In the genomic region with DNA sequence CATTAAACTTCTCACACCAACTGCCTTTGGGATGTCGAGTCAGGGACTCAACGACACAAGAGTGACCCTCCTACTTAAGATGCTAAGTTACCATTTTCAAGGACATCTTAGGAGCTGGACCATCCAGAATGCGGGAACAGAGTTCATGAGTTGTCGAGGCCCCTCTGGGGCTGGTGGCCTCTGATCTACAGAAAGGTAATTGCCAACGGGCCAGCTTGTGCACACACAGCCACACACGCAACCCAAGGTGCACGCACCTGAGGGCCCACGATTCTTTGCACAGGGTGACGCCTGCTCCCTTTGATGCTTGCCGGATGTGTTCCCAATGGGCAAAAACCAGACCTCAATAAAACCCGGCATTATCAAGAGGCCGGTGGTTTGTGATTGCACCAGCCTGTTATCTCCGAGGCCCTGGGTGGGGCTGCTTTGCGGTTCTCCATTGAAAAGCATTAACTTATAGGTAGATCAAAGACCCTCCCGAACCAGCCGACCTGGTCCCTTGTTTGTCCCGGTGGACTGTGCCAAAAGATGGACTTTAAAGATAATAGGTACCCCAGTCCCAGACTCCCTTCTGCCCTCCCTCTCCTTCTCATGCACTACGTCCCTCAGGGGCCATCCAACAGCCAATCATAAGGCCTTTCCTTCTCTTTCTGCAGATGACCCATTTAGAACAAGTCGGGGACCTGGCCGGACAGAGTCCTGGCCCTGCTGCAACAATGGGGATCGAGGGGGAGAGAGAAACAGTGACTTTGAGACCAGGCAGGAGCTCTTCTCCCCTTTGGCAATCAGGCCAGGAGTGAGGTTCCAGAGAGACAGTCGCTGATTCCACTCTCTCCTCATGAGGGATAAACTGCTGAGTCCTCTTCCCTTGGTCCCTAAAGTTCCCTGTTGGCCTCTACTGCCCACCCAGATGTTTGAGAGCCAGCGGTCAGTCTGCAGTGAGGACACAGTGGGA, we compare ENCODE assay signal across 1 cellular context.
A peak's percentile ranks its signal among the peaks of the same experiment; 100 is the strongest.
TF ChIP-seq lines count a peak whose summit lies in the region.

No MANE protein-coding gene starts in this region.

TF ChIP-seq in HCT116, 20 proteins besides CTCF, POLR2A, EP300 and RAD21 (continued from another document):
- no peak for TF ChIP-seq YY1 (IDR thresholded peaks at IDR 0.05; ENCODE audit: extremely low read depth, insufficient replicate concordance, low read depth, low read length)
- TF ChIP-seq, protein P1, sequence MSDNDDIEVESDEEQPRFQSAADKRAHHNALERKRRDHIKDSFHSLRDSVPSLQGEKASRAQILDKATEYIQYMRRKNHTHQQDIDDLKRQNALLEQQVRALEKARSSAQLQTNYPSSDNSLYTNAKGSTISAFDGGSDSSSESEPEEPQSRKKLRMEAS (IDR thresholded peaks at IDR 0.05) = peak; percentile 42; the same call in 1 of the 2 replicates
- TF ChIP-seq, protein P2, sequence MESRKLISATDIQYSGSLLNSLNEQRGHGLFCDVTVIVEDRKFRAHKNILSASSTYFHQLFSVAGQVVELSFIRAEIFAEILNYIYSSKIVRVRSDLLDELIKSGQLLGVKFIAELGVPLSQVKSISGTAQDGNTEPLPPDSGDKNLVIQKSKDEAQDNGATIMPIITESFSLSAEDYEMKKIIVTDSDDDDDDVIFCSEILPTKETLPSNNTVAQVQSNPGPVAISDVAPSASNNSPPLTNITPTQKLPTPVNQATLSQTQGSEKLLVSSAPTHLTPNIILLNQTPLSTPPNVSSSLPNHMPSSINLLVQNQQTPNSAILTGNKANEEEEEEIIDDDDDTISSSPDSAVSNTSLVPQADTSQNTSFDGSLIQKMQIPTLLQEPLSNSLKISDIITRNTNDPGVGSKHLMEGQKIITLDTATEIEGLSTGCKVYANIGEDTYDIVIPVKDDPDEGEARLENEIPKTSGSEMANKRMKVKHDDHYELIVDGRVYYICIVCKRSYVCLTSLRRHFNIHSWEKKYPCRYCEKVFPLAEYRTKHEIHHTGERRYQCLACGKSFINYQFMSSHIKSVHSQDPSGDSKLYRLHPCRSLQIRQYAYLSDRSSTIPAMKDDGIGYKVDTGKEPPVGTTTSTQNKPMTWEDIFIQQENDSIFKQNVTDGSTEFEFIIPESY (IDR thresholded peaks at IDR 0.05; ENCODE audit: extremely low read depth, insufficient replicate concordance, low read length) = no peak
- TF ChIP-seq, protein P3, sequence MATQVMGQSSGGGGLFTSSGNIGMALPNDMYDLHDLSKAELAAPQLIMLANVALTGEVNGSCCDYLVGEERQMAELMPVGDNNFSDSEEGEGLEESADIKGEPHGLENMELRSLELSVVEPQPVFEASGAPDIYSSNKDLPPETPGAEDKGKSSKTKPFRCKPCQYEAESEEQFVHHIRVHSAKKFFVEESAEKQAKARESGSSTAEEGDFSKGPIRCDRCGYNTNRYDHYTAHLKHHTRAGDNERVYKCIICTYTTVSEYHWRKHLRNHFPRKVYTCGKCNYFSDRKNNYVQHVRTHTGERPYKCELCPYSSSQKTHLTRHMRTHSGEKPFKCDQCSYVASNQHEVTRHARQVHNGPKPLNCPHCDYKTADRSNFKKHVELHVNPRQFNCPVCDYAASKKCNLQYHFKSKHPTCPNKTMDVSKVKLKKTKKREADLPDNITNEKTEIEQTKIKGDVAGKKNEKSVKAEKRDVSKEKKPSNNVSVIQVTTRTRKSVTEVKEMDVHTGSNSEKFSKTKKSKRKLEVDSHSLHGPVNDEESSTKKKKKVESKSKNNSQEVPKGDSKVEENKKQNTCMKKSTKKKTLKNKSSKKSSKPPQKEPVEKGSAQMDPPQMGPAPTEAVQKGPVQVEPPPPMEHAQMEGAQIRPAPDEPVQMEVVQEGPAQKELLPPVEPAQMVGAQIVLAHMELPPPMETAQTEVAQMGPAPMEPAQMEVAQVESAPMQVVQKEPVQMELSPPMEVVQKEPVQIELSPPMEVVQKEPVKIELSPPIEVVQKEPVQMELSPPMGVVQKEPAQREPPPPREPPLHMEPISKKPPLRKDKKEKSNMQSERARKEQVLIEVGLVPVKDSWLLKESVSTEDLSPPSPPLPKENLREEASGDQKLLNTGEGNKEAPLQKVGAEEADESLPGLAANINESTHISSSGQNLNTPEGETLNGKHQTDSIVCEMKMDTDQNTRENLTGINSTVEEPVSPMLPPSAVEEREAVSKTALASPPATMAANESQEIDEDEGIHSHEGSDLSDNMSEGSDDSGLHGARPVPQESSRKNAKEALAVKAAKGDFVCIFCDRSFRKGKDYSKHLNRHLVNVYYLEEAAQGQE (IDR thresholded peaks at IDR 0.05; ENCODE audit: low read depth) = no peak
- TF ChIP-seq CEBPB (IDR thresholded peaks at IDR 0.05; ENCODE audit: low read depth) = peak; percentile 65
- no peak for TF ChIP-seq SRF (IDR thresholded peaks at IDR 0.05; ENCODE audit: low read depth)
- peak; percentile 24 for TF ChIP-seq POLR2AphosphoS5 (IDR thresholded peaks at IDR 0.05; ENCODE audit: low read depth, low read length)
- TF ChIP-seq EZH2 (IDR thresholded peaks at IDR 0.05) = no peak
- no peak for TF ChIP-seq EGR1 (IDR thresholded peaks at IDR 0.05; ENCODE audit: low read depth)
- no peak for TF ChIP-seq ZFX (IDR thresholded peaks at IDR 0.05)
- TF ChIP-seq ELF1 (IDR thresholded peaks at IDR 0.05; ENCODE audit: borderline replicate concordance, low read depth) = no peak
- peak; percentile 74 for TF ChIP-seq SP1 (IDR thresholded peaks at IDR 0.05; ENCODE audit: low read depth)
- TF ChIP-seq EZH2phosphoT487 (IDR thresholded peaks at IDR 0.05; ENCODE audit: borderline replicate concordance) = no peak
- TF ChIP-seq ZNF274 (IDR thresholded peaks at IDR 0.05; ENCODE audit: low read depth, low read length) = no peak
- no peak for TF ChIP-seq FOSL1 (IDR thresholded peaks at IDR 0.05; ENCODE audit: low read depth)
- no peak for TF ChIP-seq CBX3 (IDR thresholded peaks at IDR 0.05; ENCODE audit: low read depth)
- peak; percentile 48; the same call in 1 of the 2 replicates for TF ChIP-seq JUND (IDR thresholded peaks at IDR 0.05)
- TF ChIP-seq, protein P4, sequence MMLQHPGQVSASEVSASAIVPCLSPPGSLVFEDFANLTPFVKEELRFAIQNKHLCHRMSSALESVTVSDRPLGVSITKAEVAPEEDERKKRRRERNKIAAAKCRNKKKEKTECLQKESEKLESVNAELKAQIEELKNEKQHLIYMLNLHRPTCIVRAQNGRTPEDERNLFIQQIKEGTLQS (IDR thresholded peaks at IDR 0.05) = no peak
- no peak for TF ChIP-seq SIN3A (IDR thresholded peaks at IDR 0.05; ENCODE audit: low read depth)
